In the genomic region with DNA sequence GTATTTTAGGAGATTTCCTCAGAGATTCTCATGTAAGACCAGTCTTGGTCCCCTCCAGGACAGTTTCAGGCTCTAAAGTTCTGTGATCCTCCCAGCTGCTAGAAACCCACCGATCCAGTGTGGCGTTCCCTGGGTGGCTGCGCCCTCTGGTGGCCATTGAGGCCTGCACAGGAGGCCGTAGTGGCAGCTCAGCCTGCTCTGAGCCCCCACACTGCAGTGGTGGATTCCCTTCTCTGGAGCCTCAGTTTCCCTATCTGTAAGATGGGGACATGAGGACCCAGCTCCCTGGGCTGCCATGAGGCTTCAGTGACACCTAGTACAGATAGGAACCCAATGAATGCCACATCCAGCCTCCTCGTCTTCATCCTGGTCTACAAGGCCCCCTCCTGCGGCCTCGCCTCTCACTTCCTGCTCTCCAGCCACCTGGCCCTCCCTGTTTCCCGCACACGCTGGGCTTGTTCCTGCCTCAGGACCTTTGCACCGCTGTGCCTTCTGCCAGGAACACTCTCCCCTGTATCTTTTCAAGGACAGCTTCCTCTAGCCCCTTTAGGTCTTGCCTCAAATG, we compare ENCODE assay signal across 8 cellular contexts. TPM values are rescaled to one million over a fixed set of nuclear protein-coding genes. Genes with fewer than 3 reads are reported as not detected.
DNase-seq lines count a peak whose midpoint lies in the region; ATAC-seq, FAIRE-seq and TF ChIP-seq lines count a peak whose summit lies in the region.

No MANE protein-coding gene starts in this region.

- H3K27me3 Mint-ChIP-seq in activated naive CD8-positive, alpha-beta T cell treated with anti-CD3 and anti-CD28 coated beads for 36 hours: no peaks in the 10 kb centered on the region

- H3K27me3 ChIP-seq in AG04450 (ENCODE audit: control insufficient read depth, insufficient read depth, low read length) (no peaks in the 10 kb centered on the region), SU-DHL-6 (ENCODE audit: low read length) (no peaks in the 10 kb centered on the region), cardiac muscle cell (no peaks in the 10 kb centered on the region)

- no peak overlapping the region for H3K4me2 ChIP-seq in SU-DHL-6 (ENCODE audit: low read depth, low read length, poor library complexity, severe bottlenecking)

- H3K27ac Mint-ChIP-seq in activated naive CD8-positive, alpha-beta T cell treated with anti-CD3 and anti-CD28 coated beads for 36 hours: no peak overlapping the region

- H3K36me3 Mint-ChIP-seq in activated naive CD8-positive, alpha-beta T cell treated with anti-CD3 and anti-CD28 coated beads for 36 hours: no peaks in the 10 kb centered on the region

- H3K79me2 ChIP-seq in SU-DHL-6 (ENCODE audit: insufficient read depth, low read length): no peaks in the 10 kb centered on the region

- no peak for TF ChIP-seq POLR2A in GM12891 (IDR thresholded peaks at IDR 0.05; ENCODE audit: low read depth, low read length)

- peaks cover 6% of the 10 kb centered on the region for H3K4me1 ChIP-seq in cardiac muscle cell (ENCODE audit: low read depth)

- DNase-seq in AG04450 (ENCODE audit: low read depth, low spot score): no peak
- peak; percentile 88 for DNase-seq in GM12891 (ENCODE audit: insufficient read length, low spot score)
- peak; percentile 72 for DNase-seq in HPDE6-E6E7 (ENCODE audit: extremely low spot score)
- peak; percentile 79 for DNase-seq in activated naive CD8-positive, alpha-beta T cell treated with anti-CD3 and anti-CD28 coated beads for 36 hours
- peak; percentile 79 to 90 for DNase-seq in cardiac muscle cell (ENCODE audit: low read depth in 1 of 2, low spot score in 1 of 2)
- peak; percentile 49 for DNase-seq in putamen (ENCODE audit: low spot score)

- TF ChIP-seq CTCF in AG04450 (IDR thresholded peaks at IDR 0.05; ENCODE audit: low read depth, low read length) (peak; percentile 99), SU-DHL-6 (IDR thresholded peaks at IDR 0.05; ENCODE audit: insufficient read depth, low read length, poor library complexity, severe bottlenecking) (peak; percentile 88), cardiac muscle cell (IDR thresholded peaks at IDR 0.05; ENCODE audit: low read depth, low read length) (peak; percentile 99)

- POLR2A ChIA-PET in AG04450 (lab: Yijun Ruan, JAX): interaction anchor here (0.7 kb wide), 1 partner anchor 57 kb away, joined by 3 read pairs; the partner anchor contains the start of gene POLR2C

- no peaks in the 10 kb centered on the region for H3K9me3 ChIP-seq in AG04450 (ENCODE audit: control insufficient read depth, insufficient read depth, low read length)
- H3K9me3 ChIP-seq in SU-DHL-6 (ENCODE audit: insufficient read depth, low read length): no peaks in the 10 kb centered on the region
- no peaks in the 10 kb centered on the region for H3K9me3 ChIP-seq in cardiac muscle cell (ENCODE audit: low read depth)

- H3K4me3 ChIP-seq in AG04450 (ENCODE audit: low read depth, low read length) (no peak overlapping the region), SU-DHL-6 (ENCODE audit: insufficient read depth, low read length, poor library complexity, severe bottlenecking) (no peak overlapping the region), cardiac muscle cell (no peak overlapping the region)

- H3K27ac ChIP-seq in AG04450 (ENCODE audit: low read depth, low read length) (no peak overlapping the region), SU-DHL-6 (ENCODE audit: low read depth, low read length) (no peak overlapping the region), cardiac muscle cell (peak overlapping the region; percentile 45)

- no peak overlapping the region for H2AFZ ChIP-seq in SU-DHL-6 (ENCODE audit: low read depth, low read length, severe bottlenecking)

- CTCF ChIA-PET in AG04450 (lab: Charles Lee): interaction anchor here (0.6 to 4.6 kb wide), 32 partner anchors 8 to 545 kb away, joined by 3 to 63 read pairs (median 4); partner anchors contain the start of genes CCDC102A, CIAPIN1, COQ9 and DOK4

- no peaks in the 10 kb centered on the region for H4K20me1 ChIP-seq in SU-DHL-6 (ENCODE audit: low read depth, low read length)

- H3K9ac ChIP-seq in SU-DHL-6 (ENCODE audit: low read length): no peak overlapping the region

- no peaks in the 10 kb centered on the region for H3F3A ChIP-seq in SU-DHL-6 (ENCODE audit: insufficient read depth)

- no peak for ATAC-seq in GM21526 (IDR thresholded peaks at IDR 0.05; ENCODE audit: low FRiP score, unreplicated experiment)

- no peaks in the 10 kb centered on the region for H3K9me2 ChIP-seq in SU-DHL-6 (replicated peaks; ENCODE audit: insufficient read depth, low read length)

- FAIRE-seq in GM12891 (lab: Jason Lieb, UNC): peak; percentile 78

- H3K9me3 Mint-ChIP-seq in activated naive CD8-positive, alpha-beta T cell treated with anti-CD3 and anti-CD28 coated beads for 36 hours: no peaks in the 10 kb centered on the region

- no peak overlapping the region for H3K4me3 Mint-ChIP-seq in activated naive CD8-positive, alpha-beta T cell treated with anti-CD3 and anti-CD28 coated beads for 36 hours

- H3K4me1 Mint-ChIP-seq in activated naive CD8-positive, alpha-beta T cell treated with anti-CD3 and anti-CD28 coated beads for 36 hours: no peaks in the 10 kb centered on the region

- H3K36me3 ChIP-seq in SU-DHL-6 (ENCODE audit: low read length): no peaks in the 10 kb centered on the region
- H3K36me3 ChIP-seq in cardiac muscle cell: no peaks in the 10 kb centered on the region

TF ChIP-seq in GM12891, 5 proteins besides CTCF, POLR2A, EP300 and RAD21:
- no peak for TF ChIP-seq TAF1 (IDR thresholded peaks at IDR 0.05; ENCODE audit: low read depth, low read length)

RNA-seq across cellular contexts. Expression of gene CCDC102A, which starts 16.5 kb away (rescaled TPM):
- polyA plus RNA-seq in AG04450 (2011; rRNA removed): 7.1 and 8.3 TPM in 2 replicates
- polyA minus RNA-seq in AG04450 (2011; rRNA and poly(A)+ RNA removed): 3.5 and 5.7 TPM in 2 replicates
- polyA plus RNA-seq in GM12891 (2012; ENCODE audit: low read depth, missing spikeins): 7.6 TPM
- 10 to 100 TPM in 1 of 2 experiments, 1 to 10 TPM in 1; 8.7 to 10.2 TPM for total RNA-seq in activated naive CD8-positive, alpha-beta T cell treated with anti-CD3 and anti-CD28 coated beads for 36 hours
- total RNA-seq in cardiac muscle cell: 41.3 and 51.9 TPM in 2 replicates
- polyA plus RNA-seq in cardiac muscle cell: 30.1 and 43.8 TPM in 2 replicates

RNA-seq across cellular contexts. Expression of gene ADGRG5, which starts 22.6 kb away (rescaled TPM):
- polyA plus RNA-seq in AG04450 (2011; rRNA removed): not detected in 2 replicates
- polyA minus RNA-seq in AG04450 (2011; rRNA and poly(A)+ RNA removed): not detected in 2 replicates
- polyA plus RNA-seq in GM12891 (2012; ENCODE audit: low read depth, missing spikeins): 58.0 TPM
- total RNA-seq in activated naive CD8-positive, alpha-beta T cell treated with anti-CD3 and anti-CD28 coated beads for 36 hours: 1 to 10 TPM; 1.3 to 1.4 TPM
- not detected in 2 replicates for total RNA-seq in cardiac muscle cell
- polyA plus RNA-seq in cardiac muscle cell: 0.05 TPM in 1 of 2 replicates, not detected in the other

RNA-seq across cellular contexts. Expression of gene DOK4, which starts 33.6 kb away (rescaled TPM):
- polyA plus RNA-seq in AG04450 (2011; rRNA removed): 12.5 and 15.9 TPM in 2 replicates
- polyA minus RNA-seq in AG04450 (2011; rRNA and poly(A)+ RNA removed): 13.8 and 22.0 TPM in 2 replicates
- 7.8 TPM for polyA plus RNA-seq in GM12891 (2012; ENCODE audit: low read depth, missing spikeins)
- 1 to 10 TPM; 4.5 to 4.8 TPM for total RNA-seq in activated naive CD8-positive, alpha-beta T cell treated with anti-CD3 and anti-CD28 coated beads for 36 hours
- 1,502 and 2,409 TPM in 2 replicates for total RNA-seq in cardiac muscle cell
- 1,563 and 2,826 TPM in 2 replicates for polyA plus RNA-seq in cardiac muscle cell

RNA-seq across cellular contexts. Expression of gene POLR2C, which starts 57.4 kb away (rescaled TPM):
- polyA plus RNA-seq in AG04450 (2011; rRNA removed): 143 and 149 TPM in 2 replicates
- polyA minus RNA-seq in AG04450 (2011; rRNA and poly(A)+ RNA removed): 148 and 173 TPM in 2 replicates
- 51.6 TPM for polyA plus RNA-seq in GM12891 (2012; ENCODE audit: low read depth, missing spikeins)
- 10 to 100 TPM; 72.1 to 76.2 TPM for total RNA-seq in activated naive CD8-positive, alpha-beta T cell treated with anti-CD3 and anti-CD28 coated beads for 36 hours
- 126 and 164 TPM in 2 replicates for total RNA-seq in cardiac muscle cell
- 80.0 and 83.5 TPM in 2 replicates for polyA plus RNA-seq in cardiac muscle cell

Comparison
In these comparisons a context has a peak if more than half of its experiments do, and no peak if none do; other contexts are left out.
1. RNA of gene DOK4, which starts 33.6 kb away (total RNA-seq): 1,502 to 2,409 TPM in cardiac muscle cell; 4.5 to 4.8 TPM in activated naive CD8-positive, alpha-beta T cell treated with anti-CD3 and anti-CD28 coated beads for 36 hours; every median in the first group is over 100 times any median in the second.
2. Peak in every context shown above with its lines, with median percentiles within 50 percentile points of each other: CTCF ChIP-seq.